Comparison of ENCODE assay signal across 19 cellular contexts in the genomic region with DNA sequence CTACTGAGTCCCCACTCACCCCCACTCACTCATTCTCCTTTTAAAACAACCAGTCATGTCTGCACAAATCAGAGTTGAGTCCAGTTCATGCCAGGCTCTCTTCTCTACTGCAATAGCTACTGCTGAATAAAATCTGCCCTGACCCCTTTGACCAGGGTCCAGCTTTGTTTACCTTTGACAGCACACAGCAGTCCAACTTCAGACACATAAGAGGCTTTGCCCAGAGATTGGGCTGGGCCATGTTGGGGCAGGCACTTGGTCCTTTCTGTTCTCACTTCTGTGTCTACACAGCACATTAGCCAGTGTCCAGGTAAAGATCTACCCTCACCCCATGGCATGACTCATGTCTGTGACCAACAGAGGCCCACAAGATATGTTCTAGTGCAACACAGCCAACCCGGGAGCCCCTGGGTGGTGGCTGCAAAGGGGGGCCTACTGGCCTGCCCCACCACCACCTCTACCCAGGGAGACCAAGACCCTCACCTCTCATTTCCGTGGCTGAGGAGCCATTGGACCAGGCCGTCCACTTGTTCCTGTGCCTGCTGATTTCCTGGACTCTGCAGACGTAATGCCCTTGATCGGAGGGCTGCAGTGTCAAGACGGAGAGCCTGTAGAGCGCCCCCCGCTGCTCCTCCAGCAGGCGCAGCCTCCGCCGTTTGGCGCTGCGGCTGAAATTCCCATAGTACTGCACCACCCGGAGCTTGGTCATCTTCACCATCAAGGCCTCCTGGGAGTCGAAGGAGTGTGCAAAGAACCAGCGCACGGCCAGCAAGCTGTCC. TPM values are rescaled to one million over a fixed set of nuclear protein-coding genes. Genes with fewer than 3 reads are reported as not detected.
DNase-seq lines count a peak whose midpoint lies in the region; ATAC-seq lines count a peak whose summit lies in the region.
"Had no signal": no experiment of that assay in that cellular context is flagged by ENCODE, and none has a peak within 500 bp of the region (broad histone marks: within the 10 kb centered on the region; RNA-seq: fewer than 3 reads in every experiment).

No MANE protein-coding gene starts in this region.

- no peak overlapping the region for H2AFZ ChIP-seq in neuronal stem cell (ENCODE audit: low read length)

- no peak overlapping the region for H4K91ac ChIP-seq in neuronal stem cell (ENCODE audit: low read depth, low read length, poor library complexity)

- no peak overlapping the region for H2BK12ac ChIP-seq in neuronal stem cell (ENCODE audit: low read length)

- H3K4me3 Mint-ChIP-seq in stimulated activated naive CD8-positive, alpha-beta T cell treated with anti-CD3 and anti-CD28 coated beads, Interleukin-15, amount 100 ng/mL, for 72 hours = no peak overlapping the region
- H3K4me3 Mint-ChIP-seq: CD8-positive, alpha-beta T cell had no signal

- WGBS in neuronal stem cell (ENCODE audit: extremely low coverage in 2 of 2, insufficient read length in 2 of 2, insufficient replicate concordance in 1 of 2), 2 donors = no CpG with 5 or more reads among the region's 17 CpGs

- no peak overlapping the region for H3K23ac ChIP-seq in neuronal stem cell (ENCODE audit: low read depth, low read length, poor library complexity)

- no peak overlapping the region for H3K14ac ChIP-seq in neuronal stem cell (ENCODE audit: low read length)

- DNase-seq in stimulated activated naive CD8-positive, alpha-beta T cell treated with anti-CD3 and anti-CD28 coated beads, Interleukin-15, amount 100 ng/mL, for 72 hours = no peak
- no peak for DNase-seq in stimulated activated naive CD8-positive, alpha-beta T cell treated with anti-CD3 and anti-CD28 coated beads, Interleukin-15, Interleukin-2, amounts not matched to agents 100 U/mL and 50 U/mL, for 24 hours
- DNase-seq in left lobe of liver (ENCODE audit: low spot score) = peak; percentile 75
- DNase-seq in neuronal stem cell (ENCODE audit: low spot score) = no peak
- no peak for DNase-seq in SK-N-DZ (ENCODE audit: low spot score)
- DNase-seq in stimulated activated CD4-positive, alpha-beta T cell treated with anti-CD3 and anti-CD28 coated beads, Interleukin-4, amount 100 ng/mL, for 4 hours = no peak
- DNase-seq in NCI-H1694 treated with DMSO at 0.1 percent for 48 hours (lab: John Stamatoyannopoulos, UW) = no peak
- DNase-seq: CD8-positive, alpha-beta T cell; DMS53; NCI-H187; NCI-H2107; NCI-H2227 treated with DMSO at 0.1 percent for 48 hours; NCI-H510A treated with DMSO at 0.1 percent for 48 hours; NCI-H774; SIG-M5 had no signal

- no peaks in the 10 kb centered on the region for H3K79me1 ChIP-seq in neuronal stem cell (ENCODE audit: low read depth, low read length)

- H2BK120ac ChIP-seq in neuronal stem cell (ENCODE audit: low read depth, low read length) = no peak overlapping the region

- H3K36me3 ChIP-seq in neuronal stem cell (replicated peaks in 1 of 2; ENCODE audit: control insufficient read depth in 2 of 2, insufficient read depth in 2 of 2, low read length in 2 of 2) = peaks cover 0 to 4% of the 10 kb centered on the region in 2 donors
- H3K36me3 ChIP-seq: BLaER1 had no signal

- no peaks in the 10 kb centered on the region for H3K27me3 ChIP-seq in neuronal stem cell (ENCODE audit: control insufficient read depth in 3 of 3, insufficient read depth in 3 of 3, low read depth in 1 of 3, low read length in 3 of 3)
- H3K27me3 ChIP-seq: BLaER1 had no signal

- no peak for ATAC-seq in stimulated activated naive CD8-positive, alpha-beta T cell treated with anti-CD3 and anti-CD28 coated beads, Interleukin-15, amount 100 ng/mL, for 72 hours
- no peak for ATAC-seq in stimulated activated naive CD8-positive, alpha-beta T cell treated with anti-CD3 and anti-CD28 coated beads, Interleukin-15, Interleukin-2, amounts not matched to agents 100 U/mL and 50 U/mL, for 24 hours
- ATAC-seq in left lobe of liver (peak; percentile 93), GM21717 (IDR thresholded peaks at IDR 0.05; ENCODE audit: unreplicated experiment) (no peak)
- ATAC-seq: CD8-positive, alpha-beta T cell had no signal

- no peak overlapping the region for H2BK5ac ChIP-seq in neuronal stem cell (ENCODE audit: low read length)

- H3K4me1 Mint-ChIP-seq in stimulated activated naive CD8-positive, alpha-beta T cell treated with anti-CD3 and anti-CD28 coated beads, Interleukin-15, amount 100 ng/mL, for 72 hours = no peaks in the 10 kb centered on the region

- no peaks in the 10 kb centered on the region for H3K4me1 ChIP-seq in neuronal stem cell (ENCODE audit: control insufficient read depth in 2 of 2, insufficient read depth in 1 of 2, low read depth in 1 of 2, low read length in 2 of 2)
- H3K4me1 ChIP-seq: BLaER1 had no signal

- no peak overlapping the region for H3K4ac ChIP-seq in neuronal stem cell (ENCODE audit: low read length)

- no peak overlapping the region for H2BK15ac ChIP-seq in neuronal stem cell (ENCODE audit: low read length)

- peaks cover 28% of the 10 kb centered on the region for H3K27me3 Mint-ChIP-seq in stimulated activated naive CD8-positive, alpha-beta T cell treated with anti-CD3 and anti-CD28 coated beads, Interleukin-15, amount 100 ng/mL, for 72 hours

- no peak overlapping the region for H3K27ac ChIP-seq in neuronal stem cell (replicated peaks; ENCODE audit: low read length)
- H3K27ac ChIP-seq: BLaER1 had no signal

- no peak overlapping the region for H4K8ac ChIP-seq in neuronal stem cell (ENCODE audit: low read depth, low read length)

- H3K18ac ChIP-seq in neuronal stem cell (ENCODE audit: low read length) = no peak overlapping the region

- no peak overlapping the region for H3K4me2 ChIP-seq in neuronal stem cell (ENCODE audit: insufficient read depth, low read length, poor library complexity, severe bottlenecking)
- H3K4me2 ChIP-seq: BLaER1 had no signal

- H2AK5ac ChIP-seq in neuronal stem cell (ENCODE audit: low read depth, low read length) = peak overlapping the region; percentile 74

- no peak overlapping the region for H3K9ac ChIP-seq in neuronal stem cell (ENCODE audit: low read depth, low read length, poor library complexity)
- H3K9ac ChIP-seq: BLaER1 had no signal

- H3K27ac Mint-ChIP-seq in stimulated activated naive CD8-positive, alpha-beta T cell treated with anti-CD3 and anti-CD28 coated beads, Interleukin-15, amount 100 ng/mL, for 72 hours = peak overlapping the region; percentile 10 to 60
- H3K27ac Mint-ChIP-seq: CD8-positive, alpha-beta T cell had no signal

- H3K9me3 Mint-ChIP-seq in stimulated activated naive CD8-positive, alpha-beta T cell treated with anti-CD3 and anti-CD28 coated beads, Interleukin-15, amount 100 ng/mL, for 72 hours = peaks cover 0 to 7% of the 10 kb centered on the region in 2 donors
- H3K9me3 Mint-ChIP-seq: CD8-positive, alpha-beta T cell had no signal

- H3K9me3 ChIP-seq in neuronal stem cell (replicated peaks in 1 of 2; ENCODE audit: control insufficient read depth in 2 of 2, insufficient read depth in 1 of 2, low read depth in 1 of 2, low read length in 2 of 2) = no peaks in the 10 kb centered on the region
- H3K9me3 ChIP-seq: BLaER1 had no signal

- H3K4me3 ChIP-seq in neuronal stem cell (ENCODE audit: low read length in 2 of 2) = no peak overlapping the region
- H3K4me3 ChIP-seq: BLaER1 had no signal

RNA-seq across cellular contexts. Expression of a gene that starts 8.0 kb away (rescaled TPM):
- total RNA-seq in left lobe of liver = 2.7 TPM
- polyA plus RNA-seq in neuronal stem cell (2013, experiment 1 of 2) = 1.6 TPM
- polyA plus RNA-seq in neuronal stem cell (2013, experiment 2 of 2) = 1.6 TPM
- 2.8 and 3.8 TPM in 2 replicates for polyA plus RNA-seq in SK-N-DZ (2014; cell fraction: cytosol; rRNA removed)
- polyA plus RNA-seq in SK-N-DZ (2014; cell fraction: nucleus; rRNA removed) = 2.0 and 2.2 TPM in 2 replicates
- total RNA-seq: CD8-positive, alpha-beta T cell; OCI-LY7 had no signal

RNA-seq across cellular contexts. Expression of a gene that starts 26.5 kb away (rescaled TPM):
- not detected for total RNA-seq in left lobe of liver
- polyA plus RNA-seq in neuronal stem cell (2013, experiment 1 of 2) = not detected
- polyA plus RNA-seq in neuronal stem cell (2013, experiment 2 of 2) = not detected
- polyA plus RNA-seq in SK-N-DZ (2014; cell fraction: cytosol; rRNA removed) = not detected in 2 replicates
- polyA plus RNA-seq in SK-N-DZ (2014; cell fraction: nucleus; rRNA removed) = not detected in 2 replicates
- total RNA-seq: CD8-positive, alpha-beta T cell; H1 had no signal
- polyA plus RNA-seq: H1 had no signal
